1 cellular context compared by ENCODE assay signal in the genomic region with DNA sequence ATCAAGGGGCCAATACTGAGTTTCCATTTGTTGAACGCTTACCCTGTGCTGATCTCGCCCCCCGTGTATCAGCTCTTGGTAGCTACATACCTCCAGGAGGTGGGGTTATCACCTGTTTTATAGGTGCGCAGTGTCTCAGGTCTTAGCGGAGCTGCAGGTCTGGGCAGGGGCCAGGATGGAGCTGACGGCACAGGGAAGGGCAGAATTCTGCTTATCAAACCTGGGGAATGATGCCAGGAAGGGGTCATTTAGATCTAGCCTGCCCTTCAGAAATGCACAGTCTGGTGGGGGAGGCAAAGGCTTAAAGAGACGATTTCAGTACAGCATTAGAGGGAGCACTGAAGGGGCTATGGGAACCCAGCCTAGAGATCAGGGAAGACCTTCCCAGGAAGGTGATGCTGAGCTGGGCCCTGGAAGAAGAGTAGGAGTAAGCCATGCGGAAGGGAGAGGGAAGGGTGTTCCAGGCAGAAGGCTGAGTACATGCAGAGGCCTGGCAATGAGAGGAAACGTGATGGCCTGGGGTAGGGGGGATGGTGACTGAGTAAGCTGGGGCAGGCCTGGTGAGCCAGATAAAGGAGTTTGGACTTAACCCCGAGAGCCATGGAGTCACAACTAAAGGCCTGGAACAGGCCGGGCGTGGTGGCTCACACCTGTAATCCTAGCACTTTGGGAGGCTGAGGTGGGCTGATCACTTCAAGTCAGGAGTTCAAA.
TF ChIP-seq lines count a peak whose summit lies in the region.

No MANE protein-coding gene starts in this region.

TF ChIP-seq in GM12891, 5 proteins besides CTCF, POLR2A, EP300 and RAD21:
- no peak for TF ChIP-seq PAX5 (IDR thresholded peaks at IDR 0.05; ENCODE audit: insufficient read depth, low read length, severe bottlenecking)
- no peak for TF ChIP-seq TAF1 (IDR thresholded peaks at IDR 0.05; ENCODE audit: low read depth, low read length)
- no peak for TF ChIP-seq POU2F2 (IDR thresholded peaks at IDR 0.05; ENCODE audit: low read depth, low read length)
- TF ChIP-seq POLR2AphosphoS5 (IDR thresholded peaks at IDR 0.05; ENCODE audit: low read depth, low read length): no peak
- TF ChIP-seq SPI1 (IDR thresholded peaks at IDR 0.05; ENCODE audit: low read depth, low read length): no peak
